In genomic region chr16:11067697-11068141, GRCh38 we compare ENCODE assay signal across 1 cellular context.
TF ChIP-seq lines count a peak whose summit lies in the region.

No MANE protein-coding gene starts in this region.

TF ChIP-seq in HepG2, 621 proteins besides CTCF, POLR2A, EP300 and RAD21 (continued from another document and continues in another):
- peak; percentile 33; the same call in 1 of the 2 replicates for TF ChIP-seq ETV5 (CRISPR knock-in tag; IDR thresholded peaks at IDR 0.05; ENCODE audit: borderline replicate concordance)
- TF ChIP-seq ZNF775 (CRISPR knock-in tag; IDR thresholded peaks at IDR 0.05; ENCODE audit: borderline replicate concordance) = no peak
- peak; percentile 99 for TF ChIP-seq MYNN (CRISPR knock-in tag; IDR thresholded peaks at IDR 0.05; ENCODE audit: low read depth)
- TF ChIP-seq SP2 (CRISPR knock-in tag; IDR thresholded peaks at IDR 0.05) = no peak
- no peak for TF ChIP-seq ZNF513 (CRISPR knock-in tag; conservative IDR thresholded peaks at IDR 0.05)
- no peak for TF ChIP-seq MAZ (IDR thresholded peaks at IDR 0.05; ENCODE audit: borderline replicate concordance, low read depth, low read length)
- TF ChIP-seq MAZ (CRISPR knock-in tag; IDR thresholded peaks at IDR 0.05; ENCODE audit: low read depth) = 0 out of 2 replicates have a peak, but pooled peaks have one; percentile 22
- peak; percentile 60; the same call in 1 of the 2 replicates for TF ChIP-seq PHF21A (CRISPR knock-in tag; IDR thresholded peaks at IDR 0.05)
- 0 out of 2 replicates have a peak, but pooled peaks have one; percentile 71 for TF ChIP-seq PRMT3 (CRISPR knock-in tag; IDR thresholded peaks at IDR 0.05; ENCODE audit: borderline replicate concordance, low read depth)
- TF ChIP-seq THAP8 (CRISPR knock-in tag; IDR thresholded peaks at IDR 0.05; ENCODE audit: borderline replicate concordance) = no peak
- TF ChIP-seq UBTF (CRISPR knock-in tag; IDR thresholded peaks at IDR 0.05) = no peak
- TF ChIP-seq ZMAT3 (CRISPR knock-in tag; conservative IDR thresholded peaks at IDR 0.05) = no peak
- TF ChIP-seq CHD2 (IDR thresholded peaks at IDR 0.05; ENCODE audit: low read depth, low read length) = no peak
- TF ChIP-seq ZMYM3 (CRISPR knock-in tag; IDR thresholded peaks at IDR 0.05) = peak; percentile 70
- no peak for TF ChIP-seq TEF (CRISPR knock-in tag; IDR thresholded peaks at IDR 0.05)
- peak; percentile 55; the same call in 1 of the 2 replicates for TF ChIP-seq ZNF788 (CRISPR knock-in tag; IDR thresholded peaks at IDR 0.05; ENCODE audit: borderline replicate concordance)
- no peak for TF ChIP-seq ARHGAP35 (CRISPR knock-in tag; IDR thresholded peaks at IDR 0.05; ENCODE audit: borderline replicate concordance)
- TF ChIP-seq ZFX (CRISPR knock-in tag; IDR thresholded peaks at IDR 0.05; ENCODE audit: low read depth) = peak; percentile 65
- TF ChIP-seq SATB2 (CRISPR knock-in tag; IDR thresholded peaks at IDR 0.05) = no peak
- TF ChIP-seq IKZF5 (CRISPR knock-in tag; IDR thresholded peaks at IDR 0.05) = no peak
- 0 out of 2 replicates have a peak, but pooled peaks have one; percentile 9 for TF ChIP-seq HOXA5 (CRISPR knock-in tag; IDR thresholded peaks at IDR 0.05)
- 0 out of 2 replicates have a peak, but pooled peaks have one; percentile 20 for TF ChIP-seq FOXP4 (CRISPR knock-in tag; IDR thresholded peaks at IDR 0.05)
- TF ChIP-seq HNF4A (CRISPR knock-in tag; IDR thresholded peaks at IDR 0.05) = 0 out of 2 replicates have a peak, but pooled peaks have one; percentile 16
- peak; percentile 38; the same call in 1 of the 2 replicates for TF ChIP-seq SAP130 (CRISPR knock-in tag; IDR thresholded peaks at IDR 0.05; ENCODE audit: low read depth)
- no peak for TF ChIP-seq ZBTB39 (CRISPR knock-in tag; IDR thresholded peaks at IDR 0.05)
- no peak for TF ChIP-seq LCORL (IDR thresholded peaks at IDR 0.05)
- TF ChIP-seq LCORL (CRISPR knock-in tag; IDR thresholded peaks at IDR 0.05) = peak; percentile 72
- no peak for TF ChIP-seq HHEX (CRISPR knock-in tag; IDR thresholded peaks at IDR 0.05)
- TF ChIP-seq ASH2L (IDR thresholded peaks at IDR 0.05; ENCODE audit: insufficient read length, low read depth, low read length) = no peak
- no peak for TF ChIP-seq ZNF878 (CRISPR knock-in tag; IDR thresholded peaks at IDR 0.05)
- TF ChIP-seq KAT8 (CRISPR knock-in tag; IDR thresholded peaks at IDR 0.05) = peak; percentile 24; the same call in 1 of the 2 replicates
- 0 out of 2 replicates have a peak, but pooled peaks have one; percentile 11 for TF ChIP-seq FOXA3 (CRISPR knock-in tag; IDR thresholded peaks at IDR 0.05)
- peak; percentile 60 for TF ChIP-seq PAXIP1 (CRISPR knock-in tag; conservative IDR thresholded peaks at IDR 0.05)
- no peak for TF ChIP-seq ZNF580 (CRISPR knock-in tag; IDR thresholded peaks at IDR 0.05; ENCODE audit: borderline replicate concordance, low read depth)
- no peak for TF ChIP-seq ELF1 (CRISPR knock-in tag; IDR thresholded peaks at IDR 0.05)
- peak; percentile 46; the same call in 1 of the 2 replicates for TF ChIP-seq ZMYM4 (CRISPR knock-in tag; IDR thresholded peaks at IDR 0.05)
- TF ChIP-seq FLYWCH1 (CRISPR knock-in tag; IDR thresholded peaks at IDR 0.05) = no peak
- peak; percentile 13; the same call in 1 of the 2 replicates for TF ChIP-seq ZNF574 (CRISPR knock-in tag; IDR thresholded peaks at IDR 0.05)
- TF ChIP-seq ZNF891 (CRISPR knock-in tag; IDR thresholded peaks at IDR 0.05) = peak; percentile 49; the same call in 1 of the 2 replicates
- TF ChIP-seq MIXL1 (CRISPR knock-in tag; IDR thresholded peaks at IDR 0.05) = peak; percentile 73
- TF ChIP-seq ZNF597 (CRISPR knock-in tag; IDR thresholded peaks at IDR 0.05) = no peak
- TF ChIP-seq GTF2F1 (IDR thresholded peaks at IDR 0.05; ENCODE audit: low read length) = no peak
- TF ChIP-seq SMC3 (IDR thresholded peaks at IDR 0.05; ENCODE audit: low read length) = no peak
- TF ChIP-seq HDAC2 (CRISPR knock-in tag; IDR thresholded peaks at IDR 0.05) = peak; percentile 24; the same call in 1 of the 2 replicates
